37 cellular contexts compared by ENCODE assay signal in the genomic region with DNA sequence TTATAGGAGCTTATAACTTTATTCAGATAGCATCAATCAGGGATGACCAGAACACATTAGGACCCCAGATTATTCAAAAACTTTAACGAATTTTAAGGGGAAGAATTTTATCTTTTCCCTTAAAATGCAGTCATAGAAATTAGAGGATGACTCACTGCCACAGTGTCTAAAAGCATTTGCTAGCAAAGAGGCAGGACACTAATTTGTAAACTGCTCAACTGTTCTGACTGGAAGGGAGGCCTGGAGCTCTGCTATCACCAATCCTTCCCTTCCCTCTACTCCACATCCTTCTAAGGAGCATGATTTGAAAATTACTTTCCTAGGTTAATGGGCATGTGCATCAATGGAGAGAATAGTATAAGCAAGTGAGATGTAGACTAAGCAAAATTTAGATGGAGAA. TPM values are rescaled to one million over a fixed set of nuclear protein-coding genes. Genes with fewer than 3 reads are reported as not detected.
"Had no signal": no experiment of that assay in that cellular context is flagged by ENCODE, and none has a peak within 500 bp of the region (broad histone marks: within the 10 kb centered on the region; RNA-seq: fewer than 3 reads in every experiment).

No MANE protein-coding gene starts in this region.

- H3K9me3 ChIP-seq: adrenal gland, body of pancreas, esophagus squamous epithelium, gastroesophageal sphincter, heart right ventricle had no signal

- H3K9me3 Mint-ChIP-seq: activated CD4-positive, alpha-beta memory T cell treated with anti-CD3 and anti-CD28 coated beads for 36 hours; activated CD4-positive, alpha-beta T cell treated with anti-CD3 and anti-CD28 coated beads, Interleukin-2, amount 10 ng/mL, durations not matched to agents 24 days and 14 days; activated naive CD4-positive, alpha-beta T cell treated with anti-CD3 and anti-CD28 coated beads for 36 hours; activated naive CD8-positive, alpha-beta T cell treated with anti-CD3 and anti-CD28 coated beads for 36 hours; activated naive CD8-positive, alpha-beta T cell treated with anti-CD3 and anti-CD28 coated beads, Interleukin-2, amount 50 U/mL, for 24 hours; activated T-helper 2 cell treated with anti-CD3 and anti-CD28 coated beads, Interferon-gamma antibody, Interleukin-2, Interleukin-4, amounts not matched to agents 10 μg/mL and 5 μg/mL and 100 μg/mL, durations not matched to agents 14 hours and 24 hours and 36 hours; effector memory CD8-positive, alpha-beta T cell had no signal

- H3K79me2 ChIP-seq: hepatocyte had no signal

- H3K27ac Mint-ChIP-seq: activated CD4-positive, alpha-beta memory T cell treated with anti-CD3 and anti-CD28 coated beads for 36 hours; activated CD4-positive, alpha-beta T cell treated with anti-CD3 and anti-CD28 coated beads for 36 hours; activated CD4-positive, alpha-beta T cell treated with anti-CD3 and anti-CD28 coated beads, Interleukin-2, amount 10 ng/mL, durations not matched to agents 24 days and 14 days; activated CD8-positive, alpha-beta memory T cell treated with anti-CD3 and anti-CD28 coated beads, Interleukin-2, amount 10 ng/mL, durations not matched to agents 7 days and 5 days; activated CD8-positive, alpha-beta T cell treated with anti-CD3 and anti-CD28 coated beads, Interleukin-2, amount 10 ng/mL, durations not matched to agents 7 days and 5 days; activated naive CD4-positive, alpha-beta T cell treated with anti-CD3 and anti-CD28 coated beads for 36 hours; activated naive CD4-positive, alpha-beta T cell treated with anti-CD3 and anti-CD28 coated beads, Interleukin-2, amount 50 U/mL, for 24 hours; activated naive CD8-positive, alpha-beta T cell treated with anti-CD3 and anti-CD28 coated beads for 36 hours; activated naive CD8-positive, alpha-beta T cell treated with anti-CD3 and anti-CD28 coated beads, Interleukin-2, amount 50 U/mL, for 24 hours; activated T-helper 1 cell treated with anti-CD3 and anti-CD28 coated beads, Interleukin-12 subunit alpha, Interleukin-12 subunit beta, Interleukin-2, Interleukin-4 antibody, amounts not matched to agents 30 ng/mL and 10 ng/mL and 1 ng/mL, durations not matched to agents 14 hours and 24 hours and 36 hours; activated T-helper 2 cell treated with anti-CD3 and anti-CD28 coated beads, Interferon-gamma antibody, Interleukin-2, Interleukin-4, amounts not matched to agents 10 μg/mL and 5 μg/mL and 100 μg/mL, durations not matched to agents 14 hours and 24 hours and 36 hours; effector memory CD8-positive, alpha-beta T cell had no signal

- H3K27me3 ChIP-seq: adrenal gland, body of pancreas, esophagus squamous epithelium, gastroesophageal sphincter, heart right ventricle, hepatocyte had no signal

- ATAC-seq: activated CD4-positive, alpha-beta T cell treated with anti-CD3 and anti-CD28 coated beads for 36 hours; activated CD8-positive, alpha-beta memory T cell treated with anti-CD3 and anti-CD28 coated beads, Interleukin-2, amount 10 ng/mL, durations not matched to agents 7 days and 5 days; activated CD8-positive, alpha-beta T cell treated with anti-CD3 and anti-CD28 coated beads, Interleukin-2, amount 10 ng/mL, durations not matched to agents 7 days and 5 days; activated naive CD8-positive, alpha-beta T cell treated with anti-CD3 and anti-CD28 coated beads, Interleukin-2, amount 50 U/mL, for 24 hours; body of pancreas; effector memory CD8-positive, alpha-beta T cell; gastroesophageal sphincter; heart right ventricle had no signal

- FAIRE-seq: colon had no signal

- H3K27me3 Mint-ChIP-seq: activated CD4-positive, alpha-beta memory T cell treated with anti-CD3 and anti-CD28 coated beads for 36 hours; activated CD4-positive, alpha-beta T cell treated with anti-CD3 and anti-CD28 coated beads for 36 hours; activated CD4-positive, alpha-beta T cell treated with anti-CD3 and anti-CD28 coated beads, Interleukin-2, amount 10 ng/mL, durations not matched to agents 24 days and 14 days; activated CD8-positive, alpha-beta memory T cell treated with anti-CD3 and anti-CD28 coated beads, Interleukin-2, amount 10 ng/mL, durations not matched to agents 7 days and 5 days; activated naive CD4-positive, alpha-beta T cell treated with anti-CD3 and anti-CD28 coated beads, Interleukin-2, amount 50 U/mL, for 24 hours; activated naive CD8-positive, alpha-beta T cell treated with anti-CD3 and anti-CD28 coated beads for 36 hours; activated naive CD8-positive, alpha-beta T cell treated with anti-CD3 and anti-CD28 coated beads, Interleukin-2, amount 50 U/mL, for 24 hours; effector memory CD8-positive, alpha-beta T cell had no signal

- DNase-seq: activated CD4-positive, alpha-beta memory T cell treated with anti-CD3 and anti-CD28 coated beads for 36 hours; activated CD4-positive, alpha-beta T cell treated with anti-CD3 and anti-CD28 coated beads for 36 hours; activated CD4-positive, alpha-beta T cell treated with anti-CD3 and anti-CD28 coated beads, Interleukin-2, amount 10 ng/mL, durations not matched to agents 24 days and 14 days; activated CD4-positive, CD25-positive, alpha-beta regulatory T cell; activated CD4-positive, CD25-positive, alpha-beta regulatory T cell treated with anti-CD3 and anti-CD28 coated beads, Interleukin-2, amount 50 U/mL, for 72 hours; activated CD8-positive, alpha-beta memory T cell treated with anti-CD3 and anti-CD28 coated beads, Interleukin-2, amount 10 ng/mL, durations not matched to agents 7 days and 5 days; activated CD8-positive, alpha-beta memory T cell treated with anti-CD3 and anti-CD28 coated beads, Interleukin-2, amount 50 U/mL, for 4 hours; activated CD8-positive, alpha-beta T cell treated with anti-CD3 and anti-CD28 coated beads, Interleukin-2, amount 10 ng/mL, durations not matched to agents 7 days and 5 days; activated effector memory CD4-positive, alpha-beta T cell treated with anti-CD3 and anti-CD28 coated beads, Interleukin-2, amount 50 U/mL, for 16 hours; activated naive CD4-positive, alpha-beta T cell treated with anti-CD3 and anti-CD28 coated beads for 36 hours; activated naive CD8-positive, alpha-beta T cell treated with anti-CD3 and anti-CD28 coated beads for 36 hours; activated naive CD8-positive, alpha-beta T cell treated with anti-CD3 and anti-CD28 coated beads, Interleukin-2, amount 50 U/mL, for 24 hours; activated T-cell treated with anti-CD3 and anti-CD28 coated beads, Interleukin-2, amount 50 U/mL, for 1 hour; activated T-cell treated with anti-CD3 and anti-CD28 coated beads, Interleukin-2, amount 50 U/mL, for 48 hours; adrenal gland; amygdala; aorta; body of pancreas; caudate nucleus; cortex of kidney; dermis blood vessel endothelial cell; effector CD4-positive, alpha-beta T cell; effector memory CD8-positive, alpha-beta T cell; esophagus squamous epithelium; foreskin melanocyte; heart right ventricle had no signal

- H3K4me2 ChIP-seq: hepatocyte had no signal

- H2AFZ ChIP-seq: hepatocyte had no signal

- H3K4me3 ChIP-seq: adrenal gland, body of pancreas, esophagus squamous epithelium, gastroesophageal sphincter, heart right ventricle, hepatocyte had no signal

- H3K4me1 Mint-ChIP-seq: activated CD4-positive, alpha-beta T cell treated with anti-CD3 and anti-CD28 coated beads for 36 hours; activated naive CD4-positive, alpha-beta T cell treated with anti-CD3 and anti-CD28 coated beads, Interleukin-2, amount 50 U/mL, for 24 hours; activated naive CD8-positive, alpha-beta T cell treated with anti-CD3 and anti-CD28 coated beads for 36 hours; activated naive CD8-positive, alpha-beta T cell treated with anti-CD3 and anti-CD28 coated beads, Interleukin-2, amount 50 U/mL, for 24 hours had no signal

- H3K4me3 Mint-ChIP-seq: activated CD4-positive, alpha-beta memory T cell treated with anti-CD3 and anti-CD28 coated beads for 36 hours; activated CD4-positive, alpha-beta T cell treated with anti-CD3 and anti-CD28 coated beads for 36 hours; activated CD4-positive, alpha-beta T cell treated with anti-CD3 and anti-CD28 coated beads, Interleukin-2, amount 10 ng/mL, durations not matched to agents 24 days and 14 days; activated CD8-positive, alpha-beta memory T cell treated with anti-CD3 and anti-CD28 coated beads, Interleukin-2, amount 10 ng/mL, durations not matched to agents 7 days and 5 days; activated CD8-positive, alpha-beta T cell treated with anti-CD3 and anti-CD28 coated beads, Interleukin-2, amount 10 ng/mL, durations not matched to agents 7 days and 5 days; activated naive CD4-positive, alpha-beta T cell treated with anti-CD3 and anti-CD28 coated beads for 36 hours; activated naive CD4-positive, alpha-beta T cell treated with anti-CD3 and anti-CD28 coated beads, Interleukin-2, amount 50 U/mL, for 24 hours; activated naive CD8-positive, alpha-beta T cell treated with anti-CD3 and anti-CD28 coated beads for 36 hours; activated naive CD8-positive, alpha-beta T cell treated with anti-CD3 and anti-CD28 coated beads, Interleukin-2, amount 50 U/mL, for 24 hours; activated T-helper 1 cell treated with anti-CD3 and anti-CD28 coated beads, Interleukin-12 subunit alpha, Interleukin-12 subunit beta, Interleukin-2, Interleukin-4 antibody, amounts not matched to agents 30 ng/mL and 10 ng/mL and 1 ng/mL, durations not matched to agents 14 hours and 24 hours and 36 hours; effector memory CD8-positive, alpha-beta T cell had no signal

- H3K27ac ChIP-seq: adrenal gland, body of pancreas, epithelial cell of prostate, esophagus squamous epithelium, gastroesophageal sphincter, heart right ventricle, hepatocyte had no signal

RNA-seq across cellular contexts. Expression of a gene that starts 45.6 kb away (rescaled TPM):
- total RNA-seq: activated CD4-positive, alpha-beta T cell treated with anti-CD3 and anti-CD28 coated beads for 36 hours; activated CD4-positive, alpha-beta T cell treated with anti-CD3 and anti-CD28 coated beads, Interleukin-2, amount 10 ng/mL, durations not matched to agents 24 days and 14 days; activated CD8-positive, alpha-beta memory T cell treated with anti-CD3 and anti-CD28 coated beads for 36 hours; activated CD8-positive, alpha-beta T cell treated with anti-CD3 and anti-CD28 coated beads, Interleukin-2, amount 10 ng/mL, durations not matched to agents 7 days and 5 days; activated naive CD4-positive, alpha-beta T cell treated with anti-CD3 and anti-CD28 coated beads for 36 hours; activated naive CD8-positive, alpha-beta T cell treated with anti-CD3 and anti-CD28 coated beads for 36 hours; activated T-helper 1 cell treated with anti-CD3 and anti-CD28 coated beads, Interleukin-12 subunit alpha, Interleukin-12 subunit beta, Interleukin-2, Interleukin-4 antibody, amounts not matched to agents 30 ng/mL and 10 ng/mL and 1 ng/mL, durations not matched to agents 14 hours and 24 hours and 36 hours; chondrocyte; fibroblast of lung; glomerular endothelial cell had no signal
- polyA plus RNA-seq: fibroblast of lung had no signal
